In genomic region chr11:73159981-73160777, GRCh38 we compare ENCODE assay signal across 16 cellular contexts. TPM values are rescaled to one million over a fixed set of nuclear protein-coding genes. Genes with fewer than 3 reads are reported as not detected.
A peak's percentile ranks its signal among the peaks of the same experiment; 100 is the strongest.
DNase-seq lines count a peak whose midpoint lies in the region; ATAC-seq, FAIRE-seq and TF ChIP-seq lines count a peak whose summit lies in the region.
"Had no signal": no experiment of that assay in that cellular context is flagged by ENCODE, and none has a peak within 500 bp of the region (broad histone marks: within the 10 kb centered on the region; RNA-seq: fewer than 3 reads in every experiment).

No MANE protein-coding gene starts in this region.

- no peaks in the 10 kb centered on the region for H3K27me3 ChIP-seq in bronchial epithelial cell (ENCODE audit: control insufficient read depth, insufficient read depth, low read length)
- H3K27me3 ChIP-seq: breast epithelium, esophagus squamous epithelium had no signal

- ATAC-seq in stimulated activated naive CD8-positive, alpha-beta T cell treated with anti-CD3 and anti-CD28 coated beads, Interleukin-15, Interleukin-2, amounts not matched to agents 100 U/mL and 50 U/mL, for 24 hours, result no peak
- no peak for ATAC-seq in naive B cell (ENCODE audit: low read depth in 2 of 2)
- ATAC-seq in activated CD4-positive, CD25-positive, alpha-beta regulatory T cell treated with anti-CD3 and anti-CD28 coated beads, Interleukin-2, amount 50 U/mL, for 24 hours, result no peak
- no peak for ATAC-seq in GM19324 (IDR thresholded peaks at IDR 0.05; ENCODE audit: low FRiP score, unreplicated experiment)
- ATAC-seq: naive thymus-derived CD4-positive, alpha-beta T cell had no signal

- H3K9me3 Mint-ChIP-seq in stimulated activated naive CD8-positive, alpha-beta T cell treated with anti-CD3 and anti-CD28 coated beads, Interleukin-15, Interleukin-2, amounts not matched to agents 100 ng/mL and 50 ng/mL, for 24 hours, result no peaks in the 10 kb centered on the region
- no peaks in the 10 kb centered on the region for H3K9me3 Mint-ChIP-seq in naive B cell
- H3K9me3 Mint-ChIP-seq: activated CD4-positive, alpha-beta memory T cell treated with anti-CD3 and anti-CD28 coated beads for 36 hours; immature natural killer cell had no signal

- H3K27me3 Mint-ChIP-seq in stimulated activated naive CD8-positive, alpha-beta T cell treated with anti-CD3 and anti-CD28 coated beads, Interleukin-15, Interleukin-2, amounts not matched to agents 100 ng/mL and 50 ng/mL, for 24 hours, result no peaks in the 10 kb centered on the region
- no peaks in the 10 kb centered on the region for H3K27me3 Mint-ChIP-seq in naive B cell
- H3K27me3 Mint-ChIP-seq: activated CD4-positive, alpha-beta memory T cell treated with anti-CD3 and anti-CD28 coated beads for 36 hours; naive thymus-derived CD4-positive, alpha-beta T cell had no signal

- no peak for DNase-seq in stimulated activated naive CD8-positive, alpha-beta T cell treated with anti-CD3 and anti-CD28 coated beads, Interleukin-15, Interleukin-2, amounts not matched to agents 100 U/mL and 50 U/mL, for 24 hours
- DNase-seq in bronchial epithelial cell (ENCODE audit: low read depth) (peak; percentile 36), naive B cell (no peak), retina (no peak)
- DNase-seq: activated CD4-positive, alpha-beta memory T cell treated with anti-CD3 and anti-CD28 coated beads for 36 hours; esophagus squamous epithelium; H7; immature natural killer cell; naive thymus-derived CD4-positive, alpha-beta T cell; NCI-H1694; RPMI8226 had no signal

- H3K27ac Mint-ChIP-seq in stimulated activated naive CD8-positive, alpha-beta T cell treated with anti-CD3 and anti-CD28 coated beads, Interleukin-15, Interleukin-2, amounts not matched to agents 100 ng/mL and 50 ng/mL, for 24 hours, result peak overlapping the region; percentile 51
- peak overlapping the region; percentile 93 to 99 (median 97) for H3K27ac Mint-ChIP-seq in naive B cell
- H3K27ac Mint-ChIP-seq: activated CD4-positive, alpha-beta memory T cell treated with anti-CD3 and anti-CD28 coated beads for 36 hours had no signal

- no peaks in the 10 kb centered on the region for H3K36me3 ChIP-seq in bronchial epithelial cell (ENCODE audit: control insufficient read depth, insufficient read depth, low read length)
- H3K36me3 ChIP-seq: breast epithelium, esophagus squamous epithelium had no signal

- H3K36me3 Mint-ChIP-seq in stimulated activated naive CD8-positive, alpha-beta T cell treated with anti-CD3 and anti-CD28 coated beads, Interleukin-15, Interleukin-2, amounts not matched to agents 100 ng/mL and 50 ng/mL, for 24 hours (ENCODE audit: low read depth), result no peaks in the 10 kb centered on the region
- H3K36me3 Mint-ChIP-seq in naive B cell, result no peaks in the 10 kb centered on the region
- H3K36me3 Mint-ChIP-seq: activated CD4-positive, alpha-beta memory T cell treated with anti-CD3 and anti-CD28 coated beads for 36 hours; immature natural killer cell had no signal

- H3K4me3 ChIP-seq in bronchial epithelial cell (ENCODE audit: low read depth, low read length), result no peak overlapping the region
- H3K4me3 ChIP-seq: breast epithelium, esophagus squamous epithelium, lung had no signal

- no peak for TF ChIP-seq CTCF in bronchial epithelial cell (IDR thresholded peaks at IDR 0.05; ENCODE audit: insufficient read depth, low read length, severe bottlenecking)

- H3K4me1 Mint-ChIP-seq in stimulated activated naive CD8-positive, alpha-beta T cell treated with anti-CD3 and anti-CD28 coated beads, Interleukin-15, Interleukin-2, amounts not matched to agents 100 ng/mL and 50 ng/mL, for 24 hours (ENCODE audit: low read depth), result peaks cover 29% of the 10 kb centered on the region
- peaks cover 82 to 100% (median 89%) of the 10 kb centered on the region in 3 donors for H3K4me1 Mint-ChIP-seq in naive B cell

- FAIRE-seq in bronchial epithelial cell (lab: Jason Lieb, UNC), result no peak

- no peak overlapping the region for H3K4me3 Mint-ChIP-seq in stimulated activated naive CD8-positive, alpha-beta T cell treated with anti-CD3 and anti-CD28 coated beads, Interleukin-15, Interleukin-2, amounts not matched to agents 100 ng/mL and 50 ng/mL, for 24 hours
- peak overlapping the region in 7 of 8 donors; percentile 37 to 88 (median 68) for H3K4me3 Mint-ChIP-seq in naive B cell
- H3K4me3 Mint-ChIP-seq: activated CD4-positive, alpha-beta memory T cell treated with anti-CD3 and anti-CD28 coated beads for 36 hours; immature natural killer cell; naive thymus-derived CD4-positive, alpha-beta T cell had no signal

RNA-seq across cellular contexts. Expression of gene FCHSD2, which starts 18.1 kb away (rescaled TPM):
- 3.6 and 10.0 TPM in 2 replicates for total RNA-seq in bronchial epithelial cell
- 100 to 1,000 TPM in 3 of 6 donors, 10 to 100 TPM in 3; 43.0 to 134 (median 104) TPM for polyA plus RNA-seq in naive B cell (ENCODE audit: low read depth in 6 of 6)

RNA-seq across cellular contexts. Expression of gene P2RY2, which starts 57.9 kb away (rescaled TPM):
- 9.0 and 13.7 TPM in 2 replicates for total RNA-seq in bronchial epithelial cell
- under 1 TPM in 1 of 6 donors, not detected in 5; 0.18 TPM for polyA plus RNA-seq in naive B cell (ENCODE audit: low read depth in 6 of 6)
- total RNA-seq: activated CD4-positive, alpha-beta memory T cell treated with anti-CD3 and anti-CD28 coated beads for 36 hours had no signal
- polyA plus RNA-seq: naive thymus-derived CD4-positive, alpha-beta T cell had no signal
